Comparison of ENCODE assay signal across 25 cellular contexts in the genomic region with DNA sequence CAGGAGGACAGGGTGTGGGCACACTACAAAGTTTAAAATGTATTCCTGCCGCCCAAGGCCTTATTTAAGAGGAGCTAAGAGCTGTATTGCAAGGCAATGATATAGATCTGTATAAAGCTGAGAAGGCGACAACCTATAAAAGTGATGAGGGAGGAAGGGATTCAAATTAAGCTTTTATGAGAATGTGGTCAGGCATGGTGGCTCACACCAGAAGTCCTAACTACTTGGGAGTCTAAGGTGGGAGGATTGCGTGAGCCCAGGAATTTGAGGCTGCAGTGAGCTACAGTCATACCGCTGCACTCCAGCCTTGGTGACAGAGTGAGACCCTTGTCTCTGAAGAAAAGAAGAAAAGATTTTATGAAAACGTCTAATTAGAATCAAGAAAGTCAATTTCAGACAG. TPM values are rescaled to one million over a fixed set of nuclear protein-coding genes. Genes with fewer than 3 reads are reported as not detected.
A peak's percentile ranks its signal among the peaks of the same experiment; 100 is the strongest.
DNase-seq lines count a peak whose midpoint lies in the region; ATAC-seq and TF ChIP-seq lines count a peak whose summit lies in the region.
"Had no signal": no experiment of that assay in that cellular context is flagged by ENCODE, and none has a peak within 500 bp of the region (broad histone marks: within the 10 kb centered on the region; RNA-seq: fewer than 3 reads in every experiment).

No MANE protein-coding gene starts in this region.

- H3K9me3 Mint-ChIP-seq in CD14-positive monocyte: peaks cover 0 to 2% (median 0%) of the 10 kb centered on the region in 7 donors
- H3K9me3 Mint-ChIP-seq: endodermal cell; neural progenitor cell; T-helper 2 cell treated with Interferon-gamma antibody and Interleukin-4, amounts not matched to agents 5 μg/mL and 100 μg/mL, for 36 hours had no signal

- no peak for TF ChIP-seq EP300 in suprapubic skin (IDR thresholded peaks at IDR 0.05)

- TF ChIP-seq CTCF in suprapubic skin (IDR thresholded peaks at IDR 0.05) (no peak), CD14-positive monocyte (IDR thresholded peaks at IDR 0.05) (no peak)

- 56% methylated on average over 5 of the region's 5 CpGs for WGBS in suprapubic skin

- H3K27me3 Mint-ChIP-seq in T-helper 17 cell (no peaks in the 10 kb centered on the region), CD14-positive monocyte (ENCODE audit: low read depth in 3 of 3) (peaks cover 51 to 67% (median 53%) of the 10 kb centered on the region in 3 donors)

- H3K27me3 ChIP-seq in iPS-20b (ENCODE audit: insufficient read depth, low read length) (no peaks in the 10 kb centered on the region), suprapubic skin (peaks cover 16% of the 10 kb centered on the region)
- H3K27me3 ChIP-seq: ascending aorta had no signal

- intact Hi-C loops in CD14-positive monocyte (cut with micrococcal nuclease): no loop called here

- H3K27ac ChIP-seq in iPS-20b (ENCODE audit: low read length): no peak overlapping the region
- peak overlapping the region; percentile 61 for H3K27ac ChIP-seq in suprapubic skin
- H3K27ac ChIP-seq: ascending aorta, neural progenitor cell had no signal

- H3K27ac Mint-ChIP-seq in T-helper 17 cell (peak overlapping the region; percentile 34), CD14-positive monocyte (peak overlapping the region in 2 of 7 donors; percentile 20 to 60)
- H3K27ac Mint-ChIP-seq: neural progenitor cell; T-helper 2 cell treated with Interferon-gamma antibody and Interleukin-4, amounts not matched to agents 5 μg/mL and 100 μg/mL, for 36 hours had no signal

- no peak for ATAC-seq in T-helper 17 cell
- ATAC-seq: HepG2 had no signal

- no peak overlapping the region for H3K4me3 ChIP-seq in iPS-20b (ENCODE audit: low read length)
- H3K4me3 ChIP-seq in suprapubic skin: no peak overlapping the region
- H3K4me3 ChIP-seq: ascending aorta, neural progenitor cell had no signal

- no peak for TF ChIP-seq POLR2A in suprapubic skin (IDR thresholded peaks at IDR 0.05)

- H3K4me1 Mint-ChIP-seq in T-helper 17 cell (peaks cover 20% of the 10 kb centered on the region), CD14-positive monocyte (peaks cover 39% of the 10 kb centered on the region)

- H3K9me3 ChIP-seq in T-helper 17 cell (ENCODE audit: control insufficient read depth, low read length, poor library complexity, severe bottlenecking) (no peaks in the 10 kb centered on the region), iPS-20b (ENCODE audit: insufficient read depth, low read depth, low read length) (no peaks in the 10 kb centered on the region), suprapubic skin (no peaks in the 10 kb centered on the region)
- H3K9me3 ChIP-seq: ascending aorta had no signal

- peaks cover 43% of the 10 kb centered on the region for H3K36me3 ChIP-seq in iPS-20b (ENCODE audit: insufficient read depth, low read depth, low read length)
- H3K36me3 ChIP-seq in suprapubic skin: peaks cover 27% of the 10 kb centered on the region
- H3K36me3 ChIP-seq: neural progenitor cell had no signal

- H3K9ac ChIP-seq in iPS-20b (ENCODE audit: low read depth, low read length): peak overlapping the region; percentile 24; the same call in 1 of the 2 replicates
- H3K9ac ChIP-seq: neural progenitor cell had no signal

- H3K4me1 ChIP-seq in iPS-20b (ENCODE audit: insufficient read depth, low read length) (peaks cover 32% of the 10 kb centered on the region), suprapubic skin (peaks cover 21% of the 10 kb centered on the region)
- H3K4me1 ChIP-seq: ascending aorta had no signal

- H3K36me3 Mint-ChIP-seq in T-helper 17 cell (ENCODE audit: low read depth): peaks cover 2% of the 10 kb centered on the region
- peaks cover 36 to 44% of the 10 kb centered on the region in 2 donors for H3K36me3 Mint-ChIP-seq in CD14-positive monocyte

- DNase-seq in NOMO-1 treated with DMSO at 0.1 percent for 48 hours (lab: John Stamatoyannopoulos, UW; ENCODE audit: unreplicated experiment) (peak; percentile 44), NOMO-1 treated with dmso at 0.1 percent for 144 hours (lab: John Stamatoyannopoulos, UW; ENCODE audit: unreplicated experiment) (no peak), T-helper 17 cell (no peak), suprapubic skin (ENCODE audit: low spot score in 2 of 2) (peak in 1 of 2 donors; percentile 40), NCI-H2227 (lab: John Stamatoyannopoulos, UW; ENCODE audit: unreplicated experiment) (no peak), CD14-positive monocyte (ENCODE audit: low spot score) (no peak), NCI-H446 treated with DMSO at 0.1 percent for 48 hours (lab: John Stamatoyannopoulos, UW) (no peak)
- DNase-seq: activated CD4-positive, CD25-positive, alpha-beta regulatory T cell treated with anti-CD3 and anti-CD28 coated beads, Interleukin-2, amount 50 U/mL, for 72 hours; activated gamma-delta T cell; DMS53; endodermal cell; GOT3; kidney; MM.1S; NCI-H187 treated with DMSO at 0.1 percent for 48 hours; NCI-H446; SHP77; stimulated activated CD4-positive, alpha-beta T cell treated with anti-CD3 and anti-CD28 coated beads, Interleukin-12 subunit alpha, Interleukin-12 subunit beta, amount 100 ng/mL, for 4 hours had no signal

- H3K4me3 Mint-ChIP-seq in T-helper 17 cell (no peak overlapping the region), CD14-positive monocyte (peak overlapping the region in 1 of 2 donors; percentile 75)
- H3K4me3 Mint-ChIP-seq: endodermal cell; neural progenitor cell; T-helper 2 cell treated with Interferon-gamma antibody and Interleukin-4, amounts not matched to agents 5 μg/mL and 100 μg/mL, for 36 hours had no signal

RNA-seq across cellular contexts. Expression of a gene that starts 9.7 kb away (rescaled TPM):
- 1 to 10 TPM; 2.0 to 2.2 TPM for total RNA-seq in T-helper 17 cell
- 1 to 10 TPM; 5.1 to 6.1 (median 5.9) TPM for total RNA-seq in suprapubic skin
- polyA plus RNA-seq in CD14-positive monocyte: not detected
- total RNA-seq: ascending aorta, chondrocyte, HepG2, renal cortical epithelial cell had no signal
- polyA plus RNA-seq: HepG2 had no signal

RNA-seq across cellular contexts. Expression of a gene that starts 13.1 kb away (rescaled TPM):
- total RNA-seq in T-helper 17 cell: 10 to 100 TPM; 20.3 to 23.6 TPM
- 10 to 100 TPM; 46.3 to 71.2 (median 59.8) TPM for total RNA-seq in suprapubic skin
- polyA plus RNA-seq in CD14-positive monocyte: 10 to 100 TPM; 16.7 to 19.3 TPM

RNA-seq across cellular contexts. Expression of a gene that starts 13.3 kb away (rescaled TPM):
- total RNA-seq in T-helper 17 cell (10 to 100 TPM; 32.9 to 36.5 TPM), suprapubic skin (10 to 100 TPM; 31.7 to 62.8 (median 42.6) TPM)
- polyA plus RNA-seq in CD14-positive monocyte: 10 to 100 TPM; 57.6 to 65.7 TPM

RNA-seq across cellular contexts. Expression of a gene that starts 42.0 kb away (rescaled TPM):
- 10 to 100 TPM; 49.9 to 51.1 TPM for total RNA-seq in T-helper 17 cell
- 10 to 100 TPM; 60.4 to 80.9 (median 74.4) TPM for total RNA-seq in suprapubic skin
- polyA plus RNA-seq in CD14-positive monocyte: 10 to 100 TPM; 30.4 to 34.3 TPM

RNA-seq across cellular contexts. Expression of a gene that starts 42.7 kb away (rescaled TPM):
- total RNA-seq in T-helper 17 cell: 10 to 100 TPM; 26.8 to 31.4 TPM
- 10 to 100 TPM; 26.8 to 37.6 (median 30.8) TPM for total RNA-seq in suprapubic skin
- polyA plus RNA-seq in CD14-positive monocyte: 1 to 10 TPM; 4.0 to 6.0 TPM
